2 cellular contexts compared by ENCODE assay signal in the genomic region with DNA sequence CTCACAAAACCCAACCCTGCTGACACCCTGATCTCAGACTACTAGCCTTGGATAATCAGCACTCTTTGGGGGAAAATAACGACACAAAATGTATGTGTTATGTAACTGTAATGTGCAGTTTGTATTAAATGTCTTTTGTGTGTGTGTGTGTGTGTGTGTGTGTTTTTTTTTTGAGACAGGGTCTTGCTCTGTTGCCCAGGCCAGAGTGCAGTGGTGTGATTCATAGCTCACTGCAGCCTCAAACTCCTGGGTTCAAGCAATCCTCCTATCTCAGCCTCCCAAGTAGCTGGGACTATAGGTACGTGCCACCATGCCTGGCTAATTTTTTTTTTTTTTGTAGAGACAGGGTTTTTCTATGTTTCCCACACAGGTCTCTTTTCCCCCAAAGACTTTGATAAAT. TPM values are rescaled to one million over a fixed set of nuclear protein-coding genes. Genes with fewer than 3 reads are reported as not detected.
"Had no signal": no experiment of that assay in that cellular context is flagged by ENCODE, and none has a peak within 500 bp of the region (broad histone marks: within the 10 kb centered on the region; RNA-seq: fewer than 3 reads in every experiment).

No MANE protein-coding gene starts in this region.

RNA-seq across cellular contexts. Expression of gene TRIM17, which starts 51.5 kb away (rescaled TPM):
- total RNA-seq: GM23248, H4 had no signal
